Comparison of ENCODE assay signal across 22 cellular contexts in the genomic region with DNA sequence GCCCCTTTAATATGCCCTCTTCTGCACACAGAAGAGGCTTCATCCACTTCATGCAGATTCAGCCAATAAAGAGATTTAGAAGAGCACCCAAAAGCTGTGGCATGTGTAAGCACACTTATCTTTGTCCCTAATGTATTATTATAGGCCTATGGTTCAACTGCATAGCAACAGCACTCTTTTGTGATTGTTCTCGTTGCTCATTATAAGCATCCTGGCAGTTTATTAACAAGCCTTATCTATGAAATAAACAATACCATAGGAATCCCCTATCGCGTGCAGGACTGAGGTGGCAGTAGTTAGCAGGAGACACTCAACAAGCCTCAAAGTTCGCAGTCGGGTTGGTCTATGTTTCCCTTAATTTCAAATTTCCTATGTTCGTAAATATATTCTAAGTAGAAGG.
A peak's percentile ranks its signal among the peaks of the same experiment; 100 is the strongest.
DNase-seq lines count a peak whose midpoint lies in the region; ATAC-seq and TF ChIP-seq lines count a peak whose summit lies in the region.
"Had no signal": no experiment of that assay in that cellular context is flagged by ENCODE, and none has a peak within 500 bp of the region (broad histone marks: within the 10 kb centered on the region; RNA-seq: fewer than 3 reads in every experiment).

No MANE protein-coding gene starts in this region.

- H3K27ac ChIP-seq in heart right ventricle (peak overlapping the region in 7 of 10 donors; percentile 9 to 77 (median 40)), dorsolateral prefrontal cortex (peak overlapping the region in 48 of 59 donors; percentile 4 to 95 (median 72)), esophagus muscularis mucosa (replicated peaks in 1 of 4) (no peak overlapping the region)
- H3K27ac ChIP-seq: BLaER1, GM23248, left lung, parathyroid adenoma had no signal

- intact Hi-C loops in heart right ventricle (cut with DNase I) (no loop called here), cardiac septum (cut with DNase I) (no loop called here), dorsolateral prefrontal cortex (cut with DNase I) (no loop called here), esophagus muscularis mucosa (cut with DNase I) (no loop called here)

- H3K4me3 ChIP-seq in heart right ventricle (no peak overlapping the region), dorsolateral prefrontal cortex (no peak overlapping the region), esophagus muscularis mucosa (no peak overlapping the region)
- H3K4me3 ChIP-seq: BLaER1, GM23248, left lung had no signal

- no peak for TF ChIP-seq EP300 in esophagus muscularis mucosa (IDR thresholded peaks at IDR 0.05)

- DNase-seq in heart right ventricle (no peak), cardiac septum (ENCODE audit: low spot score) (no peak), NCI-H2227 (lab: John Stamatoyannopoulos, UW; ENCODE audit: unreplicated experiment) (peak; percentile 48), dorsolateral prefrontal cortex (no peak), occipital lobe (lab: John Stamatoyannopoulos, UW) (no peak), esophagus muscularis mucosa (ENCODE audit: extremely low spot score) (no peak), ecto neural progenitor cell (ENCODE audit: low spot score) (no peak)
- DNase-seq in activated CD4-positive, alpha-beta T cell treated with anti-CD3 and anti-CD28 coated beads, Interleukin-2, amount 50 U/mL, for 1 hour = no peak
- DNase-seq: ACHN; activated CD4-positive, alpha-beta T cell treated with anti-CD3 and anti-CD28 coated beads, Interleukin-2, amount 10 ng/mL, durations not matched to agents 7 days and 5 days; activated naive CD8-positive, alpha-beta T cell treated with anti-CD3 and anti-CD28 coated beads, Interleukin-2, amount 10 ng/mL, durations not matched to agents 7 days and 5 days; COR-L47; EL; GM23248; left lung; NCI-H1092 treated with DMSO at 0.1 percent for 48 hours; NCI-H2107; SK-N-SH; T-helper 2 cell had no signal

- no peak for TF ChIP-seq POLR2A in esophagus muscularis mucosa (IDR thresholded peaks at IDR 0.05; ENCODE audit: low read depth)

- no peak for ATAC-seq in heart right ventricle
- ATAC-seq: HepG2 had no signal

- H3K9me3 ChIP-seq in heart right ventricle (peaks cover 0 to 5% (median 0%) of the 10 kb centered on the region in 11 donors), esophagus muscularis mucosa (no peaks in the 10 kb centered on the region)
- H3K9me3 ChIP-seq: BLaER1, left lung, SK-N-SH had no signal

- TF ChIP-seq CTCF in heart right ventricle (IDR thresholded peaks at IDR 0.05) = no peak
- TF ChIP-seq CTCF in dorsolateral prefrontal cortex (IDR thresholded peaks at IDR 0.05 in 54 of 56, conservative IDR thresholded peaks at IDR 0.05 in 2 of 56; ENCODE audit: low read depth in 1 of 56, partially characterized antibody in 56 of 56) = peak in 1 of 56 donors; percentile 15
- no peak for TF ChIP-seq CTCF in esophagus muscularis mucosa (IDR thresholded peaks at IDR 0.05)

- H3K4me1 ChIP-seq in heart right ventricle (peaks cover 2 to 87% (median 48%) of the 10 kb centered on the region in 9 donors), esophagus muscularis mucosa (peaks cover 29 to 49% (median 39%) of the 10 kb centered on the region in 4 donors)

- no peaks in the 10 kb centered on the region for H3K27me3 ChIP-seq in heart right ventricle
- H3K27me3 ChIP-seq in dorsolateral prefrontal cortex = no peaks in the 10 kb centered on the region
- H3K27me3 ChIP-seq in esophagus muscularis mucosa = no peaks in the 10 kb centered on the region
- H3K27me3 ChIP-seq: BLaER1, left lung had no signal

- no peaks in the 10 kb centered on the region for H3K36me3 ChIP-seq in heart right ventricle
- H3K36me3 ChIP-seq in esophagus muscularis mucosa = no peaks in the 10 kb centered on the region
- H3K36me3 ChIP-seq: BLaER1, left lung had no signal

- WGBS in heart right ventricle, 2 donors = 60 to 64% methylated on average over 6 of the region's 6 CpGs
- 79% methylated on average over 6 of the region's 6 CpGs for WGBS in esophagus muscularis mucosa

Comparison
In these comparisons a context has a peak if more than half of its experiments do, and no peak if none do; other contexts are left out.
1. H3K27ac ChIP-seq: peak in heart right ventricle (7 of 10) and dorsolateral prefrontal cortex (48 of 59); none in esophagus muscularis mucosa (0 of 4).